ENCODE assay signal across 9 cellular contexts in genomic region chr1:21937372-21938121, GRCh38. TPM values are rescaled to one million over a fixed set of nuclear protein-coding genes. Genes with fewer than 3 reads are reported as not detected.
DNase-seq lines count a peak whose midpoint lies in the region; ATAC-seq and TF ChIP-seq lines count a peak whose summit lies in the region.
"Had no signal": no experiment of that assay in that cellular context is flagged by ENCODE, and none has a peak within 500 bp of the region (broad histone marks: within the 10 kb centered on the region; RNA-seq: fewer than 3 reads in every experiment).

No MANE protein-coding gene starts in this region.

- peaks cover 30 to 39% of the 10 kb centered on the region in 2 experiments for H3K4me1 ChIP-seq in neutrophil (ENCODE audit: control insufficient read depth in 1 of 2, insufficient read depth in 1 of 2, low read depth in 1 of 2, low read length in 1 of 2)

- ATAC-seq in GM18502 (IDR thresholded peaks at IDR 0.05; ENCODE audit: poor library complexity, unreplicated experiment): peak; percentile 66
- ATAC-seq in GM18858 (IDR thresholded peaks at IDR 0.05; ENCODE audit: unreplicated experiment): no peak

- no peaks in the 10 kb centered on the region for H3K9me3 ChIP-seq in neutrophil

- H3K27me3 Mint-ChIP-seq in IgD-negative memory B cell: no peaks in the 10 kb centered on the region
- no peaks in the 10 kb centered on the region for H3K27me3 Mint-ChIP-seq in activated naive CD8-positive, alpha-beta T cell
- H3K27me3 Mint-ChIP-seq in glutamatergic neuron (ENCODE audit: unreplicated experiment): peaks cover 8% of the 10 kb centered on the region

- no peaks in the 10 kb centered on the region for H3K36me3 ChIP-seq in neutrophil

- TF ChIP-seq CTCF in glutamatergic neuron (IDR thresholded peaks at IDR 0.05; ENCODE audit: partially characterized antibody, unreplicated experiment) (no peak), neutrophil (IDR thresholded peaks at IDR 0.05) (no peak)

- H3K4me3 Mint-ChIP-seq in IgD-negative memory B cell (peak overlapping the region; percentile 59 to 95 (median 93)), glutamatergic neuron (ENCODE audit: unreplicated experiment) (peak overlapping the region; percentile 90)
- peak overlapping the region; percentile 92 for H3K4me3 Mint-ChIP-seq in activated naive CD8-positive, alpha-beta T cell

- H3K9me3 Mint-ChIP-seq in IgD-negative memory B cell (no peaks in the 10 kb centered on the region), glutamatergic neuron (ENCODE audit: unreplicated experiment) (peaks cover 4% of the 10 kb centered on the region)
- no peaks in the 10 kb centered on the region for H3K9me3 Mint-ChIP-seq in activated naive CD8-positive, alpha-beta T cell (ENCODE audit: low read depth)

- H3K27ac ChIP-seq in neutrophil: no peak overlapping the region

- H3K4me1 Mint-ChIP-seq in IgD-negative memory B cell (peaks cover 0 to 10% (median 8%) of the 10 kb centered on the region in 3 donors), glutamatergic neuron (ENCODE audit: low read depth, unreplicated experiment) (peaks cover 7% of the 10 kb centered on the region)
- H3K4me1 Mint-ChIP-seq in activated naive CD8-positive, alpha-beta T cell (ENCODE audit: low read depth): peaks cover 20% of the 10 kb centered on the region

- DNase-seq in SKM-1 (lab: John Stamatoyannopoulos, UW; ENCODE audit: unreplicated experiment) (peak; percentile 27), glutamatergic neuron (peak; percentile 81), stromal cell of bone marrow (ENCODE audit: low read depth) (peak; percentile 64)

- H3K27ac Mint-ChIP-seq in IgD-negative memory B cell: peak overlapping the region in 2 of 3 donors; percentile 76 to 87
- H3K27ac Mint-ChIP-seq in activated naive CD8-positive, alpha-beta T cell: peak overlapping the region; percentile 41
- H3K27ac Mint-ChIP-seq in glutamatergic neuron (ENCODE audit: unreplicated experiment): peak overlapping the region; percentile 36

- H3K4me3 ChIP-seq in neutrophil (ENCODE audit: low read depth in 1 of 2, low read length in 1 of 2): peak overlapping the region; percentile 33 to 47

- H3K36me3 Mint-ChIP-seq in IgD-negative memory B cell: peaks cover 2% of the 10 kb centered on the region
- H3K36me3 Mint-ChIP-seq in activated naive CD8-positive, alpha-beta T cell: no peaks in the 10 kb centered on the region
- H3K36me3 Mint-ChIP-seq in glutamatergic neuron (ENCODE audit: unreplicated experiment): no peaks in the 10 kb centered on the region

- peaks cover 41% of the 10 kb centered on the region for H3K27me3 ChIP-seq in neutrophil

RNA-seq across cellular contexts. Expression of gene HSPG2, which starts 0.4 kb away (rescaled TPM):
- 0.90 TPM for polyA plus RNA-seq in IgD-negative memory B cell
- 3.3 TPM for total RNA-seq in glutamatergic neuron (ENCODE audit: unreplicated experiment)

RNA-seq across cellular contexts. Expression of gene CELA3B, which starts 39.3 kb away (rescaled TPM):
- not detected for polyA plus RNA-seq in IgD-negative memory B cell
- total RNA-seq in glutamatergic neuron (ENCODE audit: unreplicated experiment): not detected
- total RNA-seq: temporal lobe had no signal

Comparison
In these comparisons a context has a peak if more than half of its experiments do, and no peak if none do; other contexts are left out.
1. DNase-seq: peak in every context shown above with its lines; median percentile 81 in glutamatergic neuron; 64 in stromal cell of bone marrow; 27 in SKM-1.